Comparison of ENCODE assay signal across 20 cellular contexts in the genomic region with DNA sequence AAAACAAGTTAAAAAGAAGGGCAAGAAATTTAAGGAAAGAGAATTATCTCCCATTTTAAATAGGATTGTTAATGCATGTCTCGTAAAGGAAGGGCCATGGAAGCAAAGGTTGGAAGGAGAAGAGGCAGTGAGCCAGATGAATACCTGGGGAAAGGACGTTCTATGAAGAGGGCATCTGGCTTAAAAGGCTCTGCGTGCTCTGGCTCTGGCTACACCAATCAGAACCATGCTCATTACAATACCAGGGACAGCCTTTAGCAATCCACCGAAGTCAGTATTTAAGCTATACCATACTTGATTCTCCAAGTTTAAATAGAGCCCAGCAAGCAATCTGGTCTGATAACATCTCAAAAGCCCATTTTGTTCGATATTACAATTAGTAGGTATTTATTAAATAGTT. TPM values are rescaled to one million over a fixed set of nuclear protein-coding genes. Genes with fewer than 3 reads are reported as not detected.
DNase-seq lines count a peak whose midpoint lies in the region; ATAC-seq and TF ChIP-seq lines count a peak whose summit lies in the region.
"Had no signal": no experiment of that assay in that cellular context is flagged by ENCODE, and none has a peak within 500 bp of the region (broad histone marks: within the 10 kb centered on the region; RNA-seq: fewer than 3 reads in every experiment).

No MANE protein-coding gene starts in this region.

- no peaks in the 10 kb centered on the region for H3K9me2 ChIP-seq in GM23338 (ENCODE audit: insufficient read depth)
- no peaks in the 10 kb centered on the region for H3K9me2 ChIP-seq in Loucy (replicated peaks; ENCODE audit: low read depth, low read length)

- H3K9ac ChIP-seq in Loucy (ENCODE audit: low read depth, low read length, poor library complexity, severe bottlenecking) (no peak overlapping the region), neural progenitor cell (no peak overlapping the region)
- H3K9ac ChIP-seq: BLaER1 treated with 17β-estradiol and CSF1 and Interleukin-3, amounts not matched to agents 10 nM and 100 nM had no signal

- intact Hi-C loops in posterior cingulate gyrus (cut with DNase I): no loop called here

- H3K4me1 Mint-ChIP-seq in GM23338: no peaks in the 10 kb centered on the region; the same call in 2 of the 3 replicates
- peaks cover 84% of the 10 kb centered on the region for H3K4me1 Mint-ChIP-seq in chondrocyte (ENCODE audit: low read depth)
- peaks cover 7% of the 10 kb centered on the region for H3K4me1 Mint-ChIP-seq in neural progenitor cell

- no peaks in the 10 kb centered on the region for H4K20me1 ChIP-seq in GM23338 (replicated peaks; ENCODE audit: insufficient read depth)
- no peaks in the 10 kb centered on the region for H4K20me1 ChIP-seq in Loucy (ENCODE audit: insufficient read depth, low read length, poor library complexity, severe bottlenecking)
- H4K20me1 ChIP-seq in neural progenitor cell (ENCODE audit: low read depth): no peaks in the 10 kb centered on the region
- H4K20me1 ChIP-seq: BLaER1 treated with 17β-estradiol and CSF1 and Interleukin-3, amounts not matched to agents 10 nM and 100 nM had no signal

- H3K27ac Mint-ChIP-seq in GM23338: no peak overlapping the region
- H3K27ac Mint-ChIP-seq in chondrocyte (ENCODE audit: unreplicated experiment): peak overlapping the region; percentile 72
- no peak overlapping the region for H3K27ac Mint-ChIP-seq in neural progenitor cell
- H3K27ac Mint-ChIP-seq: CD14-positive monocyte; CD4-positive, alpha-beta T cell had no signal

- H3K9me3 ChIP-seq in Loucy (ENCODE audit: insufficient read depth, low read depth, low read length): no peaks in the 10 kb centered on the region
- no peaks in the 10 kb centered on the region for H3K9me3 ChIP-seq in neural progenitor cell (ENCODE audit: low read depth)
- H3K9me3 ChIP-seq: A549, BE2C had no signal

- in situ Hi-C loops in brain microvascular endothelial cell (cut with HindIII; ENCODE audit: low pct_ligation_motif_present, low sequenced_read_pairs): no loop called here

- H3K79me2 ChIP-seq in GM23338 (replicated peaks; ENCODE audit: insufficient read depth) (no peaks in the 10 kb centered on the region), Loucy (ENCODE audit: insufficient read depth, low read length) (no peaks in the 10 kb centered on the region), neural progenitor cell (ENCODE audit: low read depth) (no peaks in the 10 kb centered on the region)

- H3K9me3 Mint-ChIP-seq in GM23338 (no peaks in the 10 kb centered on the region), chondrocyte (ENCODE audit: low read depth) (no peaks in the 10 kb centered on the region), neural progenitor cell (peaks cover 2% of the 10 kb centered on the region)
- H3K9me3 Mint-ChIP-seq: CD4-positive, alpha-beta T cell; CD8-positive, alpha-beta memory T cell had no signal

- no peak overlapping the region for H3K27ac ChIP-seq in GM23338 (ENCODE audit: low read depth)
- no peak overlapping the region for H3K27ac ChIP-seq in neural progenitor cell
- H3K27ac ChIP-seq in brain microvascular endothelial cell: no peak overlapping the region
- H3K27ac ChIP-seq: A549 had no signal

- no peaks in the 10 kb centered on the region for H3K27me3 Mint-ChIP-seq in GM23338 (ENCODE audit: insufficient read depth, low read depth, poor library complexity)
- no peaks in the 10 kb centered on the region for H3K27me3 Mint-ChIP-seq in chondrocyte (ENCODE audit: low read depth)
- H3K27me3 Mint-ChIP-seq in neural progenitor cell (ENCODE audit: insufficient read depth, low read depth): peaks cover 3% of the 10 kb centered on the region
- H3K27me3 Mint-ChIP-seq: CD4-positive, alpha-beta T cell had no signal

- H3F3A ChIP-seq in GM23338 (replicated peaks; ENCODE audit: low read depth): no peaks in the 10 kb centered on the region
- H3F3A ChIP-seq in Loucy (ENCODE audit: low read depth): peaks cover 6% of the 10 kb centered on the region; the same call in 1 of the 2 replicates
- H3F3A ChIP-seq in neural progenitor cell (ENCODE audit: low read depth): no peaks in the 10 kb centered on the region

- H3K4me2 ChIP-seq in GM23338 (no peak overlapping the region), Loucy (ENCODE audit: low read depth, low read length, poor library complexity, severe bottlenecking) (peak overlapping the region; percentile 75), neural progenitor cell (no peak overlapping the region)
- H3K4me2 ChIP-seq: A549 had no signal

- H3K4me1 ChIP-seq in GM23338 (ENCODE audit: insufficient read depth): no peaks in the 10 kb centered on the region
- H3K4me1 ChIP-seq in Loucy (ENCODE audit: insufficient read depth, low read length, poor library complexity, severe bottlenecking): peaks cover 56% of the 10 kb centered on the region
- no peaks in the 10 kb centered on the region for H3K4me1 ChIP-seq in neural progenitor cell
- H3K4me1 ChIP-seq: A549, BE2C had no signal

- DNase-seq in GM23338 (ENCODE audit: low spot score) (no peak), chondrocyte (ENCODE audit: low spot score) (no peak), neural progenitor cell (ENCODE audit: low spot score) (no peak), posterior cingulate gyrus (no peak), brain microvascular endothelial cell (no peak)
- DNase-seq: 8988T; ACHN; AML-193; BE2C; CD4-positive, alpha-beta T cell; CD8-positive, alpha-beta memory T cell; DMS153; DND-41; GOT3; HCEC 1CT had no signal

- TF ChIP-seq CTCF in GM23338 (conservative IDR thresholded peaks at IDR 0.05; ENCODE audit: low read depth in 2 of 2) (no peak), Loucy (conservative IDR thresholded peaks at IDR 0.05; ENCODE audit: low read length) (no peak), chondrocyte (IDR thresholded peaks at IDR 0.05) (no peak), neural progenitor cell (IDR thresholded peaks at IDR 0.05) (no peak), brain microvascular endothelial cell (IDR thresholded peaks at IDR 0.05; ENCODE audit: low read depth, low read length, missing control alignments) (no peak)

- H3K4me3 ChIP-seq in GM23338 (no peak overlapping the region), Loucy (ENCODE audit: low read length, poor library complexity, severe bottlenecking) (no peak overlapping the region), neural progenitor cell (no peak overlapping the region), brain microvascular endothelial cell (ENCODE audit: low read depth, low read length) (no peak overlapping the region)
- H3K4me3 ChIP-seq: A549; BLaER1 treated with 17β-estradiol and CSF1 and Interleukin-3, amounts not matched to agents 10 nM and 100 nM had no signal

- ATAC-seq in GM23338 (peak; percentile 63), HG03135 (IDR thresholded peaks at IDR 0.05; ENCODE audit: unreplicated experiment) (no peak)
- ATAC-seq: A549 had no signal

- no peaks in the 10 kb centered on the region for H3K27me3 ChIP-seq in GM23338 (ENCODE audit: insufficient read depth)
- H3K27me3 ChIP-seq in Loucy (ENCODE audit: insufficient read depth, low read length, poor library complexity, severe bottlenecking): no peaks in the 10 kb centered on the region
- H3K27me3 ChIP-seq in neural progenitor cell: no peaks in the 10 kb centered on the region
- H3K27me3 ChIP-seq in brain microvascular endothelial cell (replicated peaks): no peaks in the 10 kb centered on the region
- H3K27me3 ChIP-seq: BE2C; BLaER1 treated with 17β-estradiol and CSF1 and Interleukin-3, amounts not matched to agents 10 nM and 100 nM had no signal

- no peak overlapping the region for H2AFZ ChIP-seq in GM23338
- no peak overlapping the region for H2AFZ ChIP-seq in Loucy (ENCODE audit: low read length)
- peak overlapping the region; percentile 19 for H2AFZ ChIP-seq in neural progenitor cell (replicated peaks)

- H3K36me3 Mint-ChIP-seq in GM23338 (ENCODE audit: low read depth) (no peaks in the 10 kb centered on the region), chondrocyte (ENCODE audit: low read depth) (no peaks in the 10 kb centered on the region), neural progenitor cell (peaks cover 2% of the 10 kb centered on the region)
- H3K36me3 Mint-ChIP-seq: CD14-positive monocyte; CD8-positive, alpha-beta memory T cell had no signal

- H3K36me3 ChIP-seq in GM23338 (ENCODE audit: insufficient read depth) (no peaks in the 10 kb centered on the region), Loucy (ENCODE audit: insufficient read depth, low read length) (no peaks in the 10 kb centered on the region), neural progenitor cell (no peaks in the 10 kb centered on the region), brain microvascular endothelial cell (replicated peaks) (no peaks in the 10 kb centered on the region)
- H3K36me3 ChIP-seq: BE2C; BLaER1 treated with 17β-estradiol and CSF1 and Interleukin-3, amounts not matched to agents 10 nM and 100 nM had no signal

- H3K4me3 Mint-ChIP-seq in GM23338 (no peak overlapping the region), chondrocyte (ENCODE audit: unreplicated experiment) (peak overlapping the region; percentile 21), neural progenitor cell (no peak overlapping the region)
- H3K4me3 Mint-ChIP-seq: CD14-positive monocyte; CD4-positive, alpha-beta T cell; CD8-positive, alpha-beta memory T cell had no signal

RNA-seq across cellular contexts. Expression of a gene that starts 58.5 kb away (rescaled TPM):
- total RNA-seq in GM23338 (2014; rRNA removed; shearing (Covaris generic)): 0.07 TPM in 1 of 2 replicates, not detected in the other
- polyA plus RNA-seq in GM23338 (2016; fragmentation: Nextera tagmentation; extraction: Ambion mirVana): 0.21 TPM in 1 of 2 replicates, not detected in the other
- total RNA-seq in chondrocyte (0.21 to 0.65 TPM in 2 of 3 replicates, not detected in the other), neural progenitor cell (ENCODE audit: low replicate concordance) (not detected in 2 replicates)
- total RNA-seq: CD4-positive, alpha-beta T cell; CD8-positive, alpha-beta memory T cell had no signal
- polyA plus RNA-seq: A549; CD14-positive monocyte; CD8-positive, alpha-beta memory T cell had no signal
